ENCODE assay signal across 25 cellular contexts in the genomic region with DNA sequence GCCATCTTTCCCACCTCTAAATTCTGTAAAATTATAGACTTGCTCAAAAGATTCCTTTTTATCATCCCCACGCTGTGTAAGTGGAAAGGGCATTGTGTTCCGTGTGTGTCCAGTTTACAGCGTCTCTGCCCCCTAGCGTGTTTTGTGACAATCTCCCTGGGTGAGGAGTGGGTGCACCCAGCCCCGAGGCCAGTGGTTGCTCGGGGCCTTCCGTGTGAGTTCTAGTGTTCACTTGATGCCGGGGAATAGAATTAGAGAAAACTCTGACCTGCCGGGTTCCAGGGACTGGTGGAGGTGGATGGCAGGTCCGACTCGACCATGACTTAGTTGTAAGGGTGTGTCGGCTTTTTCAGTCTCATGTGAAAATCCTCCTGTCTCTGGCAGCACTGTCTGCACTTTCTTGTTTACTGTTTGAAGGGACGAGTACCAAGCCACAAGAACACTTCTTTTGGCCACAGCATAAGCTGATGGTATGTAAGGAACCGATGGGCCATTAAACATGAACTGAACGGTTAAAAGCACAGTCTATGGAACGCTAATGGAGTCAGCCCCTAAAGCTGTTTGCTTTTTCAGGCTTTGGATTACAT.
A peak's percentile ranks its signal among the peaks of the same experiment; 100 is the strongest.
DNase-seq lines count a peak whose midpoint lies in the region; ATAC-seq, FAIRE-seq and TF ChIP-seq lines count a peak whose summit lies in the region.
"Had no signal": no experiment of that assay in that cellular context is flagged by ENCODE, and none has a peak within 500 bp of the region (broad histone marks: within the 10 kb centered on the region; RNA-seq: fewer than 3 reads in every experiment).

No MANE protein-coding gene starts in this region.

- peaks cover 11% of the 10 kb centered on the region for H4K20me1 ChIP-seq in K562 (replicated peaks; ENCODE audit: control insufficient read depth, insufficient read depth, low read length)

- peaks cover 44 to 55% of the 10 kb centered on the region in 2 experiments for H3K27me3 ChIP-seq in K562 (ENCODE audit: control insufficient read depth in 2 of 2, insufficient read depth in 2 of 2, low read length in 2 of 2)
- H3K27me3 ChIP-seq: hepatocyte, tibial nerve had no signal

- in situ Hi-C loops in K562 (cut with MboI), result no loop called here

- no peaks in the 10 kb centered on the region for H3K9me3 Mint-ChIP-seq in activated naive CD4-positive, alpha-beta T cell treated with anti-CD3 and anti-CD28 coated beads, Interleukin-2, amount 50 U/mL, for 24 hours
- no peaks in the 10 kb centered on the region for H3K9me3 Mint-ChIP-seq in stimulated activated naive B cell treated with anti-CD40 and anti-IgM and Interleukin-4, amounts not matched to agents 10 μg/mL and 1 μg/mL and 100 μg/mL, for 72 hours
- H3K9me3 Mint-ChIP-seq: activated T-cell treated with anti-CD3 and anti-CD28 coated beads, Interleukin-2, amount 50 U/mL, for 24 hours; brain had no signal

- 6% methylated on average over 16 of the region's 16 CpGs for WGBS in K562 (ENCODE audit: insufficient coverage, low coverage, missing lambda C conversion rate)

- no peak for TF ChIP-seq EP300 in K562 (IDR thresholded peaks at IDR 0.05; ENCODE audit: low read length)

- H3K4me1 Mint-ChIP-seq in activated naive CD4-positive, alpha-beta T cell treated with anti-CD3 and anti-CD28 coated beads, Interleukin-2, amount 50 U/mL, for 24 hours, result peaks cover 28% of the 10 kb centered on the region
- peaks cover 17 to 23% of the 10 kb centered on the region in 2 donors for H3K4me1 Mint-ChIP-seq in stimulated activated naive B cell treated with anti-CD40 and anti-IgM and Interleukin-4, amounts not matched to agents 10 μg/mL and 1 μg/mL and 100 μg/mL, for 72 hours

- H3K4me3 ChIP-seq in LNCaP clone FGC (ENCODE audit: low read depth, low read length), result peak overlapping the region; percentile 24
- no peak overlapping the region for H3K4me3 ChIP-seq in K562
- H3K4me3 ChIP-seq: hepatocyte, psoas muscle, tibial nerve had no signal

- H3K36me3 Mint-ChIP-seq in activated naive CD4-positive, alpha-beta T cell treated with anti-CD3 and anti-CD28 coated beads, Interleukin-2, amount 50 U/mL, for 24 hours, result peaks cover 4% of the 10 kb centered on the region
- peaks cover 19 to 34% of the 10 kb centered on the region in 2 donors for H3K36me3 Mint-ChIP-seq in stimulated activated naive B cell treated with anti-CD40 and anti-IgM and Interleukin-4, amounts not matched to agents 10 μg/mL and 1 μg/mL and 100 μg/mL, for 72 hours

- H3K27ac Mint-ChIP-seq in activated naive CD4-positive, alpha-beta T cell treated with anti-CD3 and anti-CD28 coated beads, Interleukin-2, amount 50 U/mL, for 24 hours, result peak overlapping the region; percentile 35
- peak overlapping the region; percentile 15 for H3K27ac Mint-ChIP-seq in stimulated activated naive B cell treated with anti-CD40 and anti-IgM and Interleukin-4, amounts not matched to agents 10 μg/mL and 1 μg/mL and 100 μg/mL, for 72 hours
- H3K27ac Mint-ChIP-seq: activated T-cell treated with anti-CD3 and anti-CD28 coated beads, Interleukin-2, amount 50 U/mL, for 24 hours had no signal

- peaks cover 0 to 10% of the 10 kb centered on the region in 2 experiments; a peak in 1 of 5 replicates for H3K4me1 ChIP-seq in K562 (replicated peaks in 1 of 2; ENCODE audit: control insufficient read depth in 2 of 2, insufficient read depth in 2 of 2, low read length in 2 of 2)
- H3K4me1 ChIP-seq: psoas muscle had no signal

- no TSS peak for BruUV-seq in K562 (replicated peaks; lab: Mats Ljungman, UMichigan)

- no peak for TF ChIP-seq POLR2A in K562 (conservative IDR thresholded peaks at IDR 0.05)

- H3K36me3 ChIP-seq in K562 (ENCODE audit: control insufficient read depth, insufficient read depth, low read length), result no peaks in the 10 kb centered on the region

- no peaks in the 10 kb centered on the region for H3K79me2 ChIP-seq in K562 (ENCODE audit: control insufficient read depth, insufficient read depth, low read length)
- H3K79me2 ChIP-seq: hepatocyte had no signal

- no peaks in the 10 kb centered on the region for H3K9me1 ChIP-seq in K562 (ENCODE audit: control insufficient read depth, insufficient read depth, low read length)

- no peak overlapping the region for H3K27ac ChIP-seq in K562 (ENCODE audit: extremely low read depth, low read depth, low read length)
- H3K27ac ChIP-seq: hepatocyte, psoas muscle, tibial nerve had no signal

- CTCF ChIA-PET in K562 (lab: Yijun Ruan, JAX; ENCODE audit: low intra/inter-chr PET ratio), result no interaction called here

- H3K9me3 ChIP-seq in K562 (replicated peaks; ENCODE audit: control insufficient read depth, insufficient read depth, low read depth, low read length), result no peaks in the 10 kb centered on the region
- H3K9me3 ChIP-seq: psoas muscle, tibial nerve had no signal

- H3K9ac ChIP-seq in K562 (ENCODE audit: insufficient read depth in 1 of 2, low read depth in 2 of 2, low read length in 2 of 2), result peak overlapping the region in 1 of 2 experiments; percentile 44; a peak in 1 of 4 replicates

- no peaks in the 10 kb centered on the region for H3K27me3 Mint-ChIP-seq in activated naive CD4-positive, alpha-beta T cell treated with anti-CD3 and anti-CD28 coated beads, Interleukin-2, amount 50 U/mL, for 24 hours
- H3K27me3 Mint-ChIP-seq in stimulated activated naive B cell treated with anti-CD40 and anti-IgM and Interleukin-4, amounts not matched to agents 10 μg/mL and 1 μg/mL and 100 μg/mL, for 72 hours, result no peaks in the 10 kb centered on the region
- H3K27me3 Mint-ChIP-seq: naive B cell had no signal

- POLR2A ChIA-PET in K562 (lab: Yijun Ruan, JAX), result no interaction called here

- intact Hi-C loops in K562 (cut with micrococcal nuclease), result loop anchor here (5.0 kb wide), 1 partner anchor 74 kb away; no protein-coding TSS in a partner anchor

- H3K4me2 ChIP-seq in K562 (ENCODE audit: insufficient read depth, low read length), result no peak overlapping the region
- H3K4me2 ChIP-seq: hepatocyte had no signal

- no peak for DNase-seq in activated naive CD4-positive, alpha-beta T cell treated with anti-CD3 and anti-CD28 coated beads, Interleukin-2, amount 50 U/mL, for 16 hours
- peak; percentile 77 for DNase-seq in LNCaP clone FGC (ENCODE audit: low read depth)
- DNase-seq in K562 (ENCODE audit: extremely low read depth in 1 of 4, low spot score in 3 of 4), result no peak
- no peak for DNase-seq in stimulated activated naive B cell treated with anti-CD40 and anti-IgM and Interleukin-4, amounts not matched to agents 10 μg/mL and 1 μg/mL and 100 μg/mL, for 72 hours
- DNase-seq in NCI-H2029 (lab: John Stamatoyannopoulos, UW), result no peak
- no peak for DNase-seq in activated CD8-positive, alpha-beta memory T cell treated with anti-CD3 and anti-CD28 coated beads, Interleukin-2, amount 50 U/mL, for 4 hours
- DNase-seq: activated naive CD4-positive, alpha-beta T cell; activated T-cell treated with anti-CD3 and anti-CD28 coated beads, Interleukin-2, amount 50 U/mL, for 24 hours; DND-41; kidney glomerular epithelial cell; midbrain; MM.1S; naive B cell; NCI-H1105 treated with DMSO at 0.1 percent for 48 hours; NCI-H2029 treated with DMSO at 0.1 percent for 48 hours; NCI-H524; nucleus accumbens; psoas muscle had no signal

- ATAC-seq in K562, result peak; percentile 49
- no peak for ATAC-seq in stimulated activated naive B cell treated with anti-CD40 and anti-IgM and Interleukin-4, amounts not matched to agents 10 μg/mL and 1 μg/mL and 100 μg/mL, for 72 hours (replicated peaks)
- no peak for ATAC-seq in HG03139 (IDR thresholded peaks at IDR 0.05; ENCODE audit: unreplicated experiment)
- ATAC-seq: sciatic nerve had no signal

- H2AFZ ChIP-seq in K562 (ENCODE audit: low read depth, low read length), result no peak overlapping the region
- H2AFZ ChIP-seq: hepatocyte had no signal

- H3K4me3 Mint-ChIP-seq in activated naive CD4-positive, alpha-beta T cell treated with anti-CD3 and anti-CD28 coated beads, Interleukin-2, amount 50 U/mL, for 24 hours, result no peak overlapping the region
- no peak overlapping the region for H3K4me3 Mint-ChIP-seq in stimulated activated naive B cell treated with anti-CD40 and anti-IgM and Interleukin-4, amounts not matched to agents 10 μg/mL and 1 μg/mL and 100 μg/mL, for 72 hours
- H3K4me3 Mint-ChIP-seq: activated T-cell treated with anti-CD3 and anti-CD28 coated beads, Interleukin-2, amount 50 U/mL, for 24 hours; brain; naive B cell had no signal

- no peak; a peak in 1 of 4 replicates for TF ChIP-seq RAD21 in K562 (CRISPR knock-in tag; conservative IDR thresholded peaks at IDR 0.05 in 1 of 2, IDR thresholded peaks at IDR 0.05 in 1 of 2)

- FAIRE-seq in K562 (lab: Jason Lieb, UNC), result peak; percentile 70
- FAIRE-seq: H1 had no signal

- TF ChIP-seq CTCF in LNCaP clone FGC (IDR thresholded peaks at IDR 0.05; ENCODE audit: control insufficient read depth, extremely low read depth, insufficient read depth) (peak; percentile 50), K562 (IDR thresholded peaks at IDR 0.05 in 2 of 3, conservative IDR thresholded peaks at IDR 0.05 in 1 of 3; ENCODE audit: insufficient read depth in 2 of 3, low read depth in 1 of 3, low read length in 3 of 3) (peak in 1 of 3 experiments; percentile 20; a peak in 2 of 6 replicates)

TF ChIP-seq in K562, 482 proteins besides CTCF, POLR2A, EP300 and RAD21:
- no peak for TF ChIP-seq ZNF212 (CRISPR knock-in tag; IDR thresholded peaks at IDR 0.05)
- TF ChIP-seq, protein P1, sequence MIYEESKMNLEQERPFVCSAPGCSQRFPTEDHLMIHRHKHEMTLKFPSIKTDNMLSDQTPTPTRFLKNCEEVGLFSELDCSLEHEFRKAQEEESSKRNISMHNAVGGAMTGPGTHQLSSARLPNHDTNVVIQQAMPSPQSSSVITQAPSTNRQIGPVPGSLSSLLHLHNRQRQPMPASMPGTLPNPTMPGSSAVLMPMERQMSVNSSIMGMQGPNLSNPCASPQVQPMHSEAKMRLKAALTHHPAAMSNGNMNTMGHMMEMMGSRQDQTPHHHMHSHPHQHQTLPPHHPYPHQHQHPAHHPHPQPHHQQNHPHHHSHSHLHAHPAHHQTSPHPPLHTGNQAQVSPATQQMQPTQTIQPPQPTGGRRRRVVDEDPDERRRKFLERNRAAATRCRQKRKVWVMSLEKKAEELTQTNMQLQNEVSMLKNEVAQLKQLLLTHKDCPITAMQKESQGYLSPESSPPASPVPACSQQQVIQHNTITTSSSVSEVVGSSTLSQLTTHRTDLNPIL (CRISPR knock-in tag; IDR thresholded peaks at IDR 0.05), result no peak
- TF ChIP-seq EZH2 (IDR thresholded peaks at IDR 0.05; ENCODE audit: borderline replicate concordance, low read depth, low read length), result peak; percentile 65; the same call in 1 of the 2 replicates
- peak; percentile 5 for TF ChIP-seq CBX8 (IDR thresholded peaks at IDR 0.05; ENCODE audit: borderline replicate concordance, extremely low read depth, low read depth, low read length, poor library complexity, severe bottlenecking)
- TF ChIP-seq NFXL1 (CRISPR knock-in tag; IDR thresholded peaks at IDR 0.05), result no peak
